17 cellular contexts compared by ENCODE assay signal in the genomic region with DNA sequence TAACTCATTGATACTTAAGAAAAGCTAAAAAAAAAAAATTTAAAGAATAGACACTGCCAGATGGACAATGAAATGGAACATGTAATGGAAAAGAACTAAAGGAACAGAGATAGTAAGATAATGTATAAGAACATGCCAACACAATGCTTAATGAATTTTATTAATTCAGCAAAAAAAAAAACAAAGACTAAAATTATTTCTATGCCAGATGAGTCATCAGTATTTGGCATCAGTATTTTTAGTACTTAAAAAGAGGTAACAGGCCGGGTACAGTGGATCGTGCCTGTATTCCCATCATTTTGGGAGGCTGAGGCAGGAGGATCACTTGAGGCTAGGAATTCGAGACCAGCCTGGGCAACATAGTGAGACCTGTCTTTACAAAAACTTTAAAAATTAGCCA.
DNase-seq lines count a peak whose midpoint lies in the region; ATAC-seq, FAIRE-seq and TF ChIP-seq lines count a peak whose summit lies in the region.
"Had no signal": no experiment of that assay in that cellular context is flagged by ENCODE, and none has a peak within 500 bp of the region (broad histone marks: within the 10 kb centered on the region; RNA-seq: fewer than 3 reads in every experiment).

No MANE protein-coding gene starts in this region.

- H3K18ac ChIP-seq in mesendoderm (ENCODE audit: low read length): no peak overlapping the region

- no peak overlapping the region for H4K8ac ChIP-seq in mesendoderm (ENCODE audit: low read depth, low read length)

- dilution Hi-C loops in endothelial cell of umbilical vein (cut with MboI; ENCODE audit: extremely low pct_ligation_motif_present, low sequenced_read_pairs): no loop called here

- ATAC-seq in Panc1: no peak
- ATAC-seq in GM21737 (IDR thresholded peaks at IDR 0.05; ENCODE audit: unreplicated experiment): no peak
- no peak for ATAC-seq in HG02642 (IDR thresholded peaks at IDR 0.05; ENCODE audit: poor library complexity, unreplicated experiment)
- ATAC-seq: GM23338, Right ventricle myocardium inferior had no signal

- no peak for TF ChIP-seq POLR2A in endothelial cell of umbilical vein (IDR thresholded peaks at IDR 0.05; ENCODE audit: low read depth, low read length)

- no peaks in the 10 kb centered on the region for H3K9me1 ChIP-seq in endothelial cell of umbilical vein (replicated peaks; ENCODE audit: control insufficient read depth, extremely low read depth, insufficient read depth, low read length)

- H4K5ac ChIP-seq in mesendoderm (ENCODE audit: low read length): no peak overlapping the region

- H3K79me2 ChIP-seq in endothelial cell of umbilical vein (ENCODE audit: control insufficient read depth, insufficient read depth, low read length) (no peaks in the 10 kb centered on the region), osteoblast (ENCODE audit: insufficient read depth, low read length) (peaks cover 7% of the 10 kb centered on the region), mesendoderm (ENCODE audit: control insufficient read depth, insufficient read depth, low read length) (no peaks in the 10 kb centered on the region)

- intact Hi-C loops in Panc1 (cut with micrococcal nuclease; ENCODE audit: unreplicated experiment) (no loop called here), endothelial cell of umbilical vein (cut with micrococcal nuclease) (loop anchor here (2.0 kb wide), 1 partner anchor 15 kb away; no protein-coding TSS in a partner anchor)

- no peak overlapping the region for H3K56ac ChIP-seq in mesendoderm (ENCODE audit: low read length)

- H3K4me2 ChIP-seq in endothelial cell of umbilical vein (ENCODE audit: insufficient read depth, low read length): no peak overlapping the region
- H3K4me2 ChIP-seq in osteoblast (ENCODE audit: insufficient read depth, low read length): no peak overlapping the region
- no peak overlapping the region for H3K4me2 ChIP-seq in mesendoderm (ENCODE audit: low read length)
- H3K4me2 ChIP-seq: GM23338 had no signal

- DNase-seq in ELR (ENCODE audit: low read depth): peak; percentile 29
- DNase-seq in Panc1 (ENCODE audit: low read depth, low spot score): no peak
- peak; percentile 49 for DNase-seq in endothelial cell of umbilical vein (ENCODE audit: low read depth, low spot score)
- DNase-seq in osteoblast (ENCODE audit: insufficient read length, low spot score, missing footprints): no peak
- DNase-seq in mesendoderm: no peak
- DNase-seq: CD4-positive, alpha-beta T cell; DMS79 treated with DMSO at 0.1 percent for 48 hours; GDM1; MM.1S; NCI-H1105; NCI-H187; NCI-H446 had no signal

- no peak for FAIRE-seq in endothelial cell of umbilical vein (lab: Jason Lieb, UNC)

- no peaks in the 10 kb centered on the region for H3K79me1 ChIP-seq in mesendoderm (ENCODE audit: low read length)

- H2BK5ac ChIP-seq in mesendoderm (ENCODE audit: low read length): no peak overlapping the region

- H3K9me3 ChIP-seq in Panc1 (ENCODE audit: control insufficient read depth, insufficient read depth, low read depth, low read length) (peaks cover 13% of the 10 kb centered on the region; the same call in 1 of the 2 replicates), endothelial cell of umbilical vein (replicated peaks; ENCODE audit: control insufficient read depth, insufficient read depth, low read length) (no peaks in the 10 kb centered on the region), osteoblast (ENCODE audit: low read depth, low read length) (no peaks in the 10 kb centered on the region)

- no peak overlapping the region for H2BK120ac ChIP-seq in mesendoderm (ENCODE audit: low read depth, low read length)

- CTCF ChIA-PET in Panc1 (lab: Charles Lee) (no interaction called here), endothelial cell of umbilical vein (lab: Charles Lee) (no interaction called here)

- no peak overlapping the region for H3K4ac ChIP-seq in mesendoderm (ENCODE audit: low read depth, low read length)

- H2AK5ac ChIP-seq in mesendoderm (ENCODE audit: low read length): no peak overlapping the region

- H3K4me1 ChIP-seq in Panc1 (ENCODE audit: control insufficient read depth, insufficient read depth, low read length): peaks cover 26% of the 10 kb centered on the region
- peaks cover 38% of the 10 kb centered on the region for H3K4me1 ChIP-seq in endothelial cell of umbilical vein (ENCODE audit: control insufficient read depth, extremely low read depth, insufficient read depth, low read length)
- peaks cover 65% of the 10 kb centered on the region for H3K4me1 ChIP-seq in osteoblast (ENCODE audit: insufficient read depth, low read length)
- H3K4me1 ChIP-seq in mesendoderm (ENCODE audit: control insufficient read depth, low read depth, low read length): no peaks in the 10 kb centered on the region

- H3K36me3 ChIP-seq in Panc1 (ENCODE audit: control insufficient read depth, insufficient read depth, low read length): no peaks in the 10 kb centered on the region
- H3K36me3 ChIP-seq in endothelial cell of umbilical vein (ENCODE audit: control insufficient read depth in 2 of 2, extremely low read depth in 1 of 2, insufficient read depth in 2 of 2, low read length in 2 of 2): no peaks in the 10 kb centered on the region
- H3K36me3 ChIP-seq in osteoblast (ENCODE audit: insufficient read depth, low read length): no peaks in the 10 kb centered on the region
- no peaks in the 10 kb centered on the region for H3K36me3 ChIP-seq in mesendoderm (ENCODE audit: control insufficient read depth, insufficient read depth, low read length)

- H2AFZ ChIP-seq in endothelial cell of umbilical vein (ENCODE audit: low read depth, low read length) (no peak overlapping the region), osteoblast (ENCODE audit: low read length) (no peak overlapping the region)
- H2AFZ ChIP-seq: GM23338 had no signal

- H2BK15ac ChIP-seq in mesendoderm (replicated peaks; ENCODE audit: low read depth): no peak overlapping the region

- H3K27me3 ChIP-seq in Panc1 (ENCODE audit: control insufficient read depth, insufficient read depth, low read length): no peaks in the 10 kb centered on the region
- no peaks in the 10 kb centered on the region for H3K27me3 ChIP-seq in endothelial cell of umbilical vein (ENCODE audit: control insufficient read depth in 2 of 2, insufficient read depth in 2 of 2, low read length in 2 of 2)
- H3K27me3 ChIP-seq in osteoblast (ENCODE audit: insufficient read depth, low read length): no peaks in the 10 kb centered on the region
- no peaks in the 10 kb centered on the region for H3K27me3 ChIP-seq in mesendoderm (ENCODE audit: insufficient read depth, low read length, poor library complexity)

- POLR2A ChIA-PET in Panc1 (lab: Charles Lee) (no interaction called here), endothelial cell of umbilical vein (lab: Charles Lee) (no interaction called here)

- H3K23ac ChIP-seq in mesendoderm (ENCODE audit: low read length): no peak overlapping the region

- H3K27ac ChIP-seq in Panc1 (ENCODE audit: low read length): peak overlapping the region; percentile 88; the same call in 1 of the 2 replicates
- H3K27ac ChIP-seq in endothelial cell of umbilical vein (ENCODE audit: insufficient read depth, low read depth, low read length): no peak overlapping the region
- H3K27ac ChIP-seq in osteoblast (ENCODE audit: low read depth, low read length): peak overlapping the region; percentile 75
- H3K27ac ChIP-seq in mesendoderm (ENCODE audit: low read depth, low read length): no peak overlapping the region
- H3K27ac ChIP-seq: HL-60 had no signal

- H4K20me1 ChIP-seq in endothelial cell of umbilical vein (replicated peaks; ENCODE audit: control insufficient read depth, extremely low read depth, insufficient read depth, low read length) (no peaks in the 10 kb centered on the region), osteoblast (ENCODE audit: insufficient read depth, low read length) (no peaks in the 10 kb centered on the region)

- TF ChIP-seq CTCF in Panc1 (IDR thresholded peaks at IDR 0.05): no peak
- TF ChIP-seq CTCF in endothelial cell of umbilical vein (IDR thresholded peaks at IDR 0.05; ENCODE audit: extremely low read depth in 1 of 2, insufficient read depth in 1 of 2, low read depth in 1 of 2, low read length in 2 of 2): no peak
- no peak for TF ChIP-seq CTCF in osteoblast (IDR thresholded peaks at IDR 0.05; ENCODE audit: extremely low read depth, low read depth, low read length)

- BruUV-seq in Panc1 (replicated peaks; lab: Mats Ljungman, UMichigan) (no TSS peak), endothelial cell of umbilical vein (replicated peaks; lab: Mats Ljungman, UMichigan) (no TSS peak)

- in situ Hi-C loops in Panc1 (cut with HindIII; ENCODE audit: low pct_unique_long_range_greater_than_20kb, low sequenced_read_pairs): no loop called here

- no peak overlapping the region for H3K9ac ChIP-seq in endothelial cell of umbilical vein (replicated peaks; ENCODE audit: extremely low read depth, insufficient read depth, low read length)
- H3K9ac ChIP-seq in mesendoderm (ENCODE audit: low read length): no peak overlapping the region

- WGBS in mesendoderm (ENCODE audit: extremely low coverage, insufficient coverage, low lambda C conversion rate): no CpG with 5 or more reads among the region's 3 CpGs

- H3K4me3 ChIP-seq in Panc1 (ENCODE audit: low read depth in 2 of 2, low read length in 2 of 2) (no peak overlapping the region), endothelial cell of umbilical vein (replicated peaks in 1 of 3; ENCODE audit: insufficient read depth in 1 of 3, low read depth in 1 of 3, low read length in 3 of 3) (no peak overlapping the region), osteoblast (ENCODE audit: insufficient read depth, low read length) (no peak overlapping the region), mesendoderm (ENCODE audit: low read length) (no peak overlapping the region)
- H3K4me3 ChIP-seq: GM23338 had no signal

TF ChIP-seq in endothelial cell of umbilical vein, 7 proteins besides CTCF, POLR2A, EP300 and RAD21:
- no peak for TF ChIP-seq POLR2AphosphoS5 (IDR thresholded peaks at IDR 0.05; ENCODE audit: insufficient read depth, low read depth, low read length)
- no peak for TF ChIP-seq MYC (IDR thresholded peaks at IDR 0.05; ENCODE audit: low read depth, low read length)
- TF ChIP-seq GATA2 (IDR thresholded peaks at IDR 0.05; ENCODE audit: insufficient read depth, insufficient read length, low read depth, low read length): no peak
- TF ChIP-seq JUN (IDR thresholded peaks at IDR 0.05; ENCODE audit: borderline replicate concordance, insufficient read depth, insufficient read length, low read depth): peak; percentile 24
- TF ChIP-seq, protein P1, sequence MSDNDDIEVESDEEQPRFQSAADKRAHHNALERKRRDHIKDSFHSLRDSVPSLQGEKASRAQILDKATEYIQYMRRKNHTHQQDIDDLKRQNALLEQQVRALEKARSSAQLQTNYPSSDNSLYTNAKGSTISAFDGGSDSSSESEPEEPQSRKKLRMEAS (IDR thresholded peaks at IDR 0.05; ENCODE audit: insufficient read depth, insufficient read length): no peak
- peak; percentile 61 for TF ChIP-seq FOS (IDR thresholded peaks at IDR 0.05; ENCODE audit: borderline replicate concordance, insufficient read depth, low read length)
- no peak for TF ChIP-seq EZH2 (IDR thresholded peaks at IDR 0.05; ENCODE audit: borderline replicate concordance, low read depth, low read length, severe bottlenecking)
TF ChIP-seq in endothelial cell of umbilical vein: peak in this region for 2.

Comparison
In these comparisons a context has a peak if more than half of its experiments do, and no peak if none do; other contexts are left out.
1. DNase-seq: peak in ELR (single experiment) and endothelial cell of umbilical vein (single experiment); none in Panc1 (single experiment), osteoblast (single experiment) and mesendoderm (single experiment).
2. H3K27ac ChIP-seq: peak in Panc1 (single experiment) and osteoblast (single experiment); none in endothelial cell of umbilical vein (single experiment) and mesendoderm (single experiment).